8 cellular contexts compared by ENCODE assay signal in genomic region chr9:96383165-96383939, GRCh38. TPM values are rescaled to one million over a fixed set of nuclear protein-coding genes. Genes with fewer than 3 reads are reported as not detected.
DNase-seq lines count a peak whose midpoint lies in the region; ATAC-seq and TF ChIP-seq lines count a peak whose summit lies in the region.

SLC35D2 (minus strand) TSS chr9:96383711; CDS start chr9:96383634, 77 bp downstream.

- H3K27me3 ChIP-seq in BJ (ENCODE audit: control insufficient read depth, insufficient read depth, low read length): no peaks in the 10 kb centered on the region

- POLR2A ChIA-PET in BJ (lab: Charles Lee): no interaction called here

- no peak for TF ChIP-seq CTCF in BJ (IDR thresholded peaks at IDR 0.05; ENCODE audit: insufficient read depth, low read depth, low read length)

- no peak for DNase-seq in BJ (ENCODE audit: low read depth)
- peak; percentile 17 for DNase-seq in cerebellum (ENCODE audit: low spot score)
- peak; percentile 89 for DNase-seq in iPS-NIHi7 (ENCODE audit: extremely low spot score)
- peak; percentile 74 for DNase-seq in sciatic nerve (ENCODE audit: low spot score)
- no peak for DNase-seq in DMS53 treated with DMSO at 0.1 percent for 48 hours (lab: John Stamatoyannopoulos, UW; ENCODE audit: unreplicated experiment)

- CTCF ChIA-PET in BJ (lab: Yijun Ruan, JAX): interaction anchor here (0.7 to 1.4 kb wide), 3 partner anchors 23 to 55 kb away, joined by 3 read pairs; no protein-coding TSS in a partner anchor

- ATAC-seq in GM21423 (IDR thresholded peaks at IDR 0.05; ENCODE audit: unreplicated experiment): peak; percentile 46
- peak; percentile 90 for ATAC-seq in SK-N-SH treated with all-trans-retinoic acid at 6 μM for 48 hours
- ATAC-seq in sciatic nerve: peak; percentile 94
- no peak for ATAC-seq in GM21447 (IDR thresholded peaks at IDR 0.05; ENCODE audit: unreplicated experiment)

- intact Hi-C loops in sciatic nerve (cut with DNase I): no loop called here

- peak within 1 kb of the TSS; percentile 65 for H3K4me3 ChIP-seq in BJ (ENCODE audit: low read depth, low read length)

- 0 out of 2 replicates have a peak, but pooled peaks cover 2% of the 10 kb centered on the region for H3K36me3 ChIP-seq in BJ (ENCODE audit: control insufficient read depth, insufficient read depth, low read length)

TF ChIP-seq in SK-N-SH treated with all-trans-retinoic acid at 6 μM for 48 hours, 23 proteins besides CTCF, POLR2A, EP300 and RAD21:
- TF ChIP-seq TOX (CRISPR knock-in tag; IDR thresholded peaks at IDR 0.05; ENCODE audit: borderline replicate concordance) (no peak), PATZ1 (CRISPR knock-in tag; IDR thresholded peaks at IDR 0.05; ENCODE audit: borderline replicate concordance) (no peak), ZFP3 (CRISPR knock-in tag; IDR thresholded peaks at IDR 0.05) (no peak), BACH2 (CRISPR knock-in tag; IDR thresholded peaks at IDR 0.05; ENCODE audit: borderline replicate concordance) (no peak), ZNF8 (CRISPR knock-in tag; IDR thresholded peaks at IDR 0.05) (no peak), ARNTL (CRISPR knock-in tag; IDR thresholded peaks at IDR 0.05; ENCODE audit: borderline replicate concordance, low read depth) (no peak), ZNF565 (CRISPR knock-in tag; conservative IDR thresholded peaks at IDR 0.05; ENCODE audit: low read depth) (no peak), RARB (CRISPR knock-in tag; IDR thresholded peaks at IDR 0.05) (no peak), TSHZ2 (CRISPR knock-in tag; IDR thresholded peaks at IDR 0.05) (no peak), OSR1 (CRISPR knock-in tag; IDR thresholded peaks at IDR 0.05) (no peak), CSDC2 (CRISPR knock-in tag; IDR thresholded peaks at IDR 0.05) (no peak)
TF ChIP-seq in SK-N-SH treated with all-trans-retinoic acid at 6 μM for 48 hours: peak in this region for 0.

RNA-seq across cellular contexts. Expression of gene SLC35D2, which starts in this region (rescaled TPM):
- polyA plus RNA-seq in BJ (2011; rRNA removed): 11.3 and 20.4 TPM in 2 replicates
- 7.4 and 9.9 TPM in 2 replicates for polyA minus RNA-seq in BJ (2011; rRNA and poly(A)+ RNA removed)
- 2.8 TPM for total RNA-seq in cerebellum
- total RNA-seq in sciatic nerve: 30.3 TPM

Comparison
In these comparisons a context has a peak if more than half of its experiments do, and no peak if none do; other contexts are left out.
1. DNase-seq: peak in cerebellum (single experiment), iPS-NIHi7 (single experiment) and sciatic nerve (single experiment); none in BJ (single experiment) and DMS53 treated with DMSO at 0.1 percent for 48 hours (single experiment).